ENCODE assay signal across 31 cellular contexts in the genomic region with DNA sequence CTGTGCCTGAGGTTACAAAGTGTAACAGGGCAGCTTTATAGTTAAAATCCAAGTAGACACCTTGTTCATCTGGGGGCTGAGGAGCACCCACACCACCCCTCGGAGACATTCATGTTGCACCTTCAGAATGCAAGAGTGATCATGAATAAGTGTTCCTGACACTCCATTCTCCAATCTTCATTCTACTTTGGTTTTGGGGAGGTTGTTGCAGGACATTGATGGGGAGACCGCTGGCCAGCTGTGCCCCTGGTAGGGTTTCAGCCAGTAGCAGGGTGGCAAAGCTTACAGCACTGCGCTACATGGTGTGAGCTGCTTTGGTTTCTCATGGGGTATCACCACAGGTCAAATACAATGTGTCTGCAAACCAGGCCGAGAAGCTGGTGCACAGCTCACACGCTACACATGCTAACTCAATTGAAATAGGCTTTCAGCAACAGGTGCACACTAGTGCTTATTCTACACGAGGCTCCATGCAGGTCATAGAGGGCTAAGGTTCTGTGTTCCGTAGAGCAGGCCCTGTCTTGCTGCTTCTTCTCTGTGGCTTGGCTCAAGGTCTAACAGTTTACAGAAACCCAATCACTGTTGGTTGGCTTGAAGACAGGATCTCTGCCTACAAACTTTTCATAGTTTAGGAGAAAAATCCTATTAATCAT.
DNase-seq lines count a peak whose midpoint lies in the region; ATAC-seq, FAIRE-seq and TF ChIP-seq lines count a peak whose summit lies in the region.
"Had no signal": no experiment of that assay in that cellular context is flagged by ENCODE, and none has a peak within 500 bp of the region (broad histone marks: within the 10 kb centered on the region; RNA-seq: fewer than 3 reads in every experiment).

No MANE protein-coding gene starts in this region.

- H3K9me3 Mint-ChIP-seq in astrocyte (ENCODE audit: unreplicated experiment), result peaks cover 2% of the 10 kb centered on the region
- H3K9me3 Mint-ChIP-seq: activated CD4-positive, alpha-beta T cell treated with anti-CD3 and anti-CD28 coated beads, Interleukin-2, amount 10 ng/mL, durations not matched to agents 24 days and 14 days; activated T-cell treated with anti-CD3 and anti-CD28 coated beads, Interleukin-2, amount 50 U/mL, for 4 hours; immature natural killer cell; natural killer cell; stimulated activated effector memory CD8-positive, alpha-beta T cell treated with anti-CD3 and anti-CD28 coated beads, Interleukin-12 subunit alpha, Interleukin-12 subunit beta, amount 100 ng/mL, for 72 hours had no signal

- CTCF ChIA-PET in RWPE1 (lab: Yijun Ruan, JAX), result no interaction called here

- no peak overlapping the region for H3K27ac Mint-ChIP-seq in astrocyte (ENCODE audit: unreplicated experiment)
- H3K27ac Mint-ChIP-seq: activated CD4-positive, alpha-beta T cell treated with anti-CD3 and anti-CD28 coated beads, Interleukin-2, amount 10 ng/mL, durations not matched to agents 24 days and 14 days; immature natural killer cell; natural killer cell; stimulated activated effector memory CD8-positive, alpha-beta T cell treated with anti-CD3 and anti-CD28 coated beads, Interleukin-12 subunit alpha, Interleukin-12 subunit beta, amount 100 ng/mL, for 72 hours had no signal

- no peaks in the 10 kb centered on the region for H3K79me2 ChIP-seq in astrocyte (ENCODE audit: insufficient read depth, low read length)

- POLR2A ChIA-PET in RWPE1 (lab: Yijun Ruan, JAX; ENCODE audit: low non-redundant PET), result no interaction called here

- peaks cover 41% of the 10 kb centered on the region for H3K27me3 Mint-ChIP-seq in astrocyte (ENCODE audit: low read depth, unreplicated experiment)

- no peak overlapping the region for H3K4me3 Mint-ChIP-seq in astrocyte (ENCODE audit: unreplicated experiment)
- H3K4me3 Mint-ChIP-seq: activated CD4-positive, alpha-beta T cell treated with anti-CD3 and anti-CD28 coated beads, Interleukin-2, amount 10 ng/mL, durations not matched to agents 24 days and 14 days; activated T-cell treated with anti-CD3 and anti-CD28 coated beads, Interleukin-2, amount 50 U/mL, for 4 hours; immature natural killer cell; natural killer cell; stimulated activated effector memory CD8-positive, alpha-beta T cell treated with anti-CD3 and anti-CD28 coated beads, Interleukin-12 subunit alpha, Interleukin-12 subunit beta, amount 100 ng/mL, for 72 hours had no signal

- H3K27ac ChIP-seq in astrocyte (ENCODE audit: low read depth, low read length), result no peak overlapping the region
- peak overlapping the region; percentile 41 for H3K27ac ChIP-seq in suprapubic skin
- no peak overlapping the region for H3K27ac ChIP-seq in psoas muscle
- no peak overlapping the region for H3K27ac ChIP-seq in RWPE1
- H3K27ac ChIP-seq: ovary, WERI-Rb-1 had no signal

- H3K36me3 ChIP-seq in astrocyte (ENCODE audit: insufficient read depth, low read length) (no peaks in the 10 kb centered on the region), suprapubic skin (no peaks in the 10 kb centered on the region), psoas muscle (ENCODE audit: insufficient read depth in 1 of 2, low read depth in 1 of 2) (no peaks in the 10 kb centered on the region)
- H3K36me3 ChIP-seq: gastroesophageal sphincter, ovary, uterus, WERI-Rb-1 had no signal

- no peak for FAIRE-seq in astrocyte (lab: Jason Lieb, UNC)
- FAIRE-seq: colon had no signal

- no peak for TF ChIP-seq POLR2A in suprapubic skin (IDR thresholded peaks at IDR 0.05)

- H4K20me1 ChIP-seq in astrocyte (ENCODE audit: insufficient read depth, low read length), result no peaks in the 10 kb centered on the region

- H3K4me1 ChIP-seq in astrocyte (ENCODE audit: insufficient read depth, low read length), result no peaks in the 10 kb centered on the region
- peaks cover 9% of the 10 kb centered on the region for H3K4me1 ChIP-seq in suprapubic skin
- H3K4me1 ChIP-seq in psoas muscle, result peaks cover 9% of the 10 kb centered on the region
- H3K4me1 ChIP-seq: uterus had no signal

- no peak overlapping the region for H3K9ac ChIP-seq in astrocyte (ENCODE audit: low read length)

- peaks cover 2% of the 10 kb centered on the region for H3K4me1 Mint-ChIP-seq in astrocyte (ENCODE audit: low read depth, unreplicated experiment)
- H3K4me1 Mint-ChIP-seq: activated CD4-positive, alpha-beta T cell treated with anti-CD3 and anti-CD28 coated beads, Interleukin-2, amount 10 ng/mL, durations not matched to agents 24 days and 14 days had no signal

- no peaks in the 10 kb centered on the region for H3K36me3 Mint-ChIP-seq in astrocyte (ENCODE audit: low read depth, unreplicated experiment)
- H3K36me3 Mint-ChIP-seq: natural killer cell; stimulated activated effector memory CD8-positive, alpha-beta T cell treated with anti-CD3 and anti-CD28 coated beads, Interleukin-12 subunit alpha, Interleukin-12 subunit beta, amount 100 ng/mL, for 72 hours had no signal

- H3K27me3 ChIP-seq in astrocyte (ENCODE audit: insufficient read depth, low read length) (no peaks in the 10 kb centered on the region), suprapubic skin (no peaks in the 10 kb centered on the region), psoas muscle (ENCODE audit: insufficient read depth in 3 of 3, low read length in 2 of 3) (no peaks in the 10 kb centered on the region)
- H3K27me3 ChIP-seq: gastroesophageal sphincter, ovary, uterus had no signal

- intact Hi-C loops in psoas muscle (cut with DNase I), result no loop called here

- peak; percentile 8 for DNase-seq in astrocyte (ENCODE audit: low read depth)
- peak; percentile 33 for DNase-seq in left lobe of liver (ENCODE audit: low spot score)
- no peak for DNase-seq in suprapubic skin (ENCODE audit: low spot score in 2 of 2)
- DNase-seq in psoas muscle, result no peak
- DNase-seq in RWPE1 (ENCODE audit: low spot score), result no peak
- DNase-seq: activated CD4-positive, alpha-beta T cell treated with anti-CD3 and anti-CD28 coated beads, Interleukin-2, amount 10 ng/mL, durations not matched to agents 24 days and 14 days; activated T-cell treated with anti-CD3 and anti-CD28 coated beads, Interleukin-2, amount 50 U/mL, for 4 hours; Calu3; DMS79 treated with DMSO at 0.1 percent for 48 hours; effector memory CD4-positive, alpha-beta T cell; GF-D8; GOT3; hypothalamus; immature natural killer cell; natural killer cell; NCI-H1092; NCI-H1930; NCI-H524; NK-92 treated with Interleukin-12 subunit alpha and Interleukin-12 subunit beta, amount 100 ng/mL, for 24 hours; ovary; stimulated activated CD4-positive, alpha-beta T cell treated with anti-CD3 and anti-CD28 coated beads, Interleukin-4, amount 100 ng/mL, for 24 hours; substantia nigra; SW 1271; uterus; WERI-Rb-1 had no signal

- no peaks in the 10 kb centered on the region for H3K9me3 ChIP-seq in astrocyte (ENCODE audit: insufficient read depth, low read depth, low read length)
- H3K9me3 ChIP-seq in suprapubic skin, result no peaks in the 10 kb centered on the region
- no peaks in the 10 kb centered on the region for H3K9me3 ChIP-seq in psoas muscle
- H3K9me3 ChIP-seq: gastroesophageal sphincter, ovary, uterus had no signal

- H2AFZ ChIP-seq in astrocyte (ENCODE audit: low read depth, low read length), result no peak overlapping the region

- WGBS in suprapubic skin, result 82% methylated on average over 7 of the region's 7 CpGs
- WGBS in psoas muscle, 3 donors, result 87 to 92% (median 87%) methylated on average over 7 of the region's 7 CpGs

- H3K4me3 ChIP-seq in astrocyte (ENCODE audit: insufficient read depth, low read depth, low read length) (no peak overlapping the region), suprapubic skin (no peak overlapping the region), psoas muscle (no peak overlapping the region)
- H3K4me3 ChIP-seq: gastroesophageal sphincter, ovary, uterus had no signal

- no peak for TF ChIP-seq EP300 in suprapubic skin (IDR thresholded peaks at IDR 0.05)

- TF ChIP-seq CTCF in astrocyte (IDR thresholded peaks at IDR 0.05; ENCODE audit: insufficient read depth, low read depth, low read length), result no peak
- TF ChIP-seq CTCF in suprapubic skin (IDR thresholded peaks at IDR 0.05), result no peak
- no peak for TF ChIP-seq CTCF in psoas muscle (IDR thresholded peaks at IDR 0.05)
- no peak for TF ChIP-seq CTCF in RWPE1 (conservative IDR thresholded peaks at IDR 0.05; ENCODE audit: low read depth)

- ATAC-seq in HG02610 (IDR thresholded peaks at IDR 0.05; ENCODE audit: unreplicated experiment) (peak; percentile 22), left lobe of liver (no peak), psoas muscle (no peak), GM18870 (IDR thresholded peaks at IDR 0.05; ENCODE audit: unreplicated experiment) (no peak)
- ATAC-seq: activated T-cell treated with anti-CD3 and anti-CD28 coated beads, Interleukin-2, amount 50 U/mL, for 4 hours; natural killer cell; Panc1; stimulated activated effector memory CD8-positive, alpha-beta T cell treated with anti-CD3 and anti-CD28 coated beads, Interleukin-12 subunit alpha, Interleukin-12 subunit beta, amount 100 ng/mL, for 72 hours had no signal

- H3K4me2 ChIP-seq in astrocyte (ENCODE audit: low read length), result no peak overlapping the region

Comparison
In these comparisons a context has a peak if more than half of its experiments do, and no peak if none do; other contexts are left out.
1. DNase-seq: peak in astrocyte (single experiment) and left lobe of liver (single experiment); none in suprapubic skin (0 of 2), psoas muscle (0 of 2) and RWPE1 (single experiment).